Comparison of ENCODE assay signal across 8 cellular contexts in genomic region chr4:60201052-60201673, GRCh38.
DNase-seq lines count a peak whose midpoint lies in the region; ATAC-seq and TF ChIP-seq lines count a peak whose summit lies in the region.

No MANE protein-coding gene starts in this region.

- H3K4me3 ChIP-seq in CD8-positive, alpha-beta T cell (ENCODE audit: low read depth, low read length), result no peak overlapping the region

- ATAC-seq in CD8-positive, alpha-beta T cell, result no peak
- peak; percentile 72 for ATAC-seq in GM18858 (IDR thresholded peaks at IDR 0.05; ENCODE audit: unreplicated experiment)
- ATAC-seq in HG03064 (IDR thresholded peaks at IDR 0.05; ENCODE audit: low read depth, unreplicated experiment), result peak; percentile 78
- ATAC-seq in HG02970 (IDR thresholded peaks at IDR 0.05; ENCODE audit: low FRiP score, unreplicated experiment), result no peak

- DNase-seq in CD8-positive, alpha-beta T cell, result no peak
- DNase-seq in NCI-H460 (ENCODE audit: extremely low read depth, low read depth) (peak; percentile 62), hippocampal formation (lab: John Stamatoyannopoulos, UW) (peak; percentile 9 to 34)
- peak; percentile 13 for DNase-seq in activated naive CD4-positive, alpha-beta T cell treated with anti-CD3 and anti-CD28 coated beads, Interleukin-2, amount 50 U/mL, for 16 hours
- peak; percentile 1 for DNase-seq in stimulated activated CD4-positive, alpha-beta T cell treated with anti-CD3 and anti-CD28 coated beads, Interleukin-12 subunit alpha, Interleukin-12 subunit beta, amount 100 ng/mL, for 4 hours

- H3K36me3 ChIP-seq in CD8-positive, alpha-beta T cell (ENCODE audit: insufficient read depth, low read length), result no peaks in the 10 kb centered on the region

- CTCF ChIA-PET in CD8-positive, alpha-beta T cell (lab: Charles Lee), result no interaction called here

- H3K4me3 Mint-ChIP-seq in CD8-positive, alpha-beta T cell, result no peak overlapping the region

- no peaks in the 10 kb centered on the region for H3K9me3 Mint-ChIP-seq in CD8-positive, alpha-beta T cell

- no peaks in the 10 kb centered on the region for H3K27me3 ChIP-seq in CD8-positive, alpha-beta T cell (ENCODE audit: insufficient read depth, low read length)

- no peaks in the 10 kb centered on the region for H3K9me3 ChIP-seq in CD8-positive, alpha-beta T cell (ENCODE audit: low read length)

- no peaks in the 10 kb centered on the region for H3K27me3 Mint-ChIP-seq in CD8-positive, alpha-beta T cell (ENCODE audit: low read depth)

- no peaks in the 10 kb centered on the region for H3K4me1 Mint-ChIP-seq in CD8-positive, alpha-beta T cell (ENCODE audit: low read depth)

- no peaks in the 10 kb centered on the region for H3K4me1 ChIP-seq in CD8-positive, alpha-beta T cell (ENCODE audit: insufficient read depth, low read length)

- no peaks in the 10 kb centered on the region for H3K36me3 Mint-ChIP-seq in CD8-positive, alpha-beta T cell

- POLR2A ChIA-PET in CD8-positive, alpha-beta T cell (lab: Charles Lee), result no interaction called here

- peak; percentile 45 for TF ChIP-seq CTCF in CD8-positive, alpha-beta T cell (IDR thresholded peaks at IDR 0.05)

- H3K27ac ChIP-seq in CD8-positive, alpha-beta T cell (ENCODE audit: low read depth, low read length), result no peak overlapping the region

- intact Hi-C loops in CD8-positive, alpha-beta T cell (cut with DNase I, micrococcal nuclease), result no loop called here

- no peak overlapping the region for H3K27ac Mint-ChIP-seq in CD8-positive, alpha-beta T cell

Comparison
In these comparisons a context has a peak if more than half of its experiments do, and no peak if none do; other contexts are left out.
1. ATAC-seq: peak in GM18858 (single experiment) and HG03064 (single experiment); none in CD8-positive, alpha-beta T cell (single experiment) and HG02970 (single experiment).
2. DNase-seq: peak in NCI-H460 (single experiment), activated naive CD4-positive, alpha-beta T cell treated with anti-CD3 and anti-CD28 coated beads, Interleukin-2, amount 50 U/mL, for 16 hours (single experiment), hippocampal formation (2 of 2) and stimulated activated CD4-positive, alpha-beta T cell treated with anti-CD3 and anti-CD28 coated beads, Interleukin-12 subunit alpha, Interleukin-12 subunit beta, amount 100 ng/mL, for 4 hours (single experiment); none in CD8-positive, alpha-beta T cell (0 of 7).